24 cellular contexts compared by ENCODE assay signal in genomic region chr17:41632482-41633105, GRCh38. TPM values are rescaled to one million over a fixed set of nuclear protein-coding genes. Genes with fewer than 3 reads are reported as not detected.
"Had no signal": no experiment of that assay in that cellular context is flagged by ENCODE, and none has a peak within 500 bp of the region (broad histone marks: within the 10 kb centered on the region; RNA-seq: fewer than 3 reads in every experiment).

No MANE protein-coding gene starts in this region.

- H3K27ac ChIP-seq: esophagus squamous epithelium, hepatocyte, left ventricle myocardium inferior, right atrium auricular region, thyroid gland, uterus had no signal

- ATAC-seq: activated CD8-positive, alpha-beta T cell treated with anti-CD3 and anti-CD28 coated beads for 36 hours; activated naive CD4-positive, alpha-beta T cell treated with anti-CD3 and anti-CD28 coated beads, Interleukin-2, amount 50 U/mL, for 72 hours; natural killer cell treated with Interleukin-12 subunit alpha and Interleukin-12 subunit beta and Interleukin-15 and Interleukin-18, amount 100 ng/mL, for 72 hours; stimulated activated naive B cell treated with anti-CD40 and anti-IgM and Interleukin-4, amounts not matched to agents 10 μg/mL and 1 μg/mL and 100 μg/mL, for 72 hours had no signal

- DNase-seq: activated B cell treated with CpG ODN at 0.5 μM for 24 hours; activated CD4-positive, alpha-beta T cell treated with anti-CD3 and anti-CD28 coated beads for 48 hours; activated CD8-positive, alpha-beta T cell treated with anti-CD3 and anti-CD28 coated beads for 36 hours; activated effector memory CD4-positive, alpha-beta T cell treated with anti-CD3 and anti-CD28 coated beads, Interleukin-2, amount 50 U/mL, for 16 hours; activated T-cell treated with anti-CD3 and anti-CD28 coated beads, Interleukin-2, amount 50 U/mL, for 48 hours; caudate nucleus; esophagus squamous epithelium; left ventricle myocardium inferior; nucleus accumbens; stimulated activated CD4-positive, alpha-beta T cell treated with anti-CD3 and anti-CD28 coated beads, Interleukin-15, amount 100 ng/mL, for 24 hours; stimulated activated CD4-positive, alpha-beta T cell treated with anti-CD3 and anti-CD28 coated beads, Interleukin-4, amount 100 ng/mL, for 1 hour; stimulated activated naive B cell treated with anti-CD40 and anti-IgM and Interleukin-4, amounts not matched to agents 10 μg/mL and 1 μg/mL and 100 μg/mL, for 72 hours; thyroid gland; uterus had no signal

- FAIRE-seq: colon had no signal

RNA-seq across cellular contexts. Expression of gene KRT17, which starts 8.2 kb away (rescaled TPM):
- total RNA-seq: activated B cell treated with CpG ODN at 0.5 μM for 24 hours; activated CD8-positive, alpha-beta T cell treated with anti-CD3 and anti-CD28 coated beads for 36 hours; left ventricle myocardium inferior; mucosa of gallbladder; natural killer cell treated with Interleukin-12 subunit alpha and Interleukin-12 subunit beta and Interleukin-15 and Interleukin-18, amount 100 ng/mL, for 72 hours; right atrium auricular region had no signal

RNA-seq across cellular contexts. Expression of gene KRT16, which starts 20.0 kb away (rescaled TPM):
- total RNA-seq: activated B cell treated with CpG ODN at 0.5 μM for 24 hours; activated CD8-positive, alpha-beta T cell treated with anti-CD3 and anti-CD28 coated beads for 36 hours; activated naive CD4-positive, alpha-beta T cell treated with anti-CD3 and anti-CD28 coated beads, Interleukin-2, amount 50 U/mL, for 72 hours; fibroblast of villous mesenchyme; glomerular endothelial cell; left ventricle myocardium inferior; mucosa of gallbladder; natural killer cell treated with Interleukin-12 subunit alpha and Interleukin-12 subunit beta and Interleukin-15 and Interleukin-18, amount 100 ng/mL, for 72 hours; posterior vena cava; uterus had no signal

RNA-seq across cellular contexts. Expression of gene KRT14, which starts 45.9 kb away (rescaled TPM):
- total RNA-seq: activated B cell treated with CpG ODN at 0.5 μM for 24 hours; activated CD8-positive, alpha-beta T cell treated with anti-CD3 and anti-CD28 coated beads for 36 hours; activated naive CD4-positive, alpha-beta T cell treated with anti-CD3 and anti-CD28 coated beads, Interleukin-2, amount 50 U/mL, for 72 hours; fibroblast of villous mesenchyme; glomerular endothelial cell; kidney epithelial cell; left ventricle myocardium inferior; natural killer cell treated with Interleukin-12 subunit alpha and Interleukin-12 subunit beta and Interleukin-15 and Interleukin-18, amount 100 ng/mL, for 72 hours had no signal
